In the genomic region with DNA sequence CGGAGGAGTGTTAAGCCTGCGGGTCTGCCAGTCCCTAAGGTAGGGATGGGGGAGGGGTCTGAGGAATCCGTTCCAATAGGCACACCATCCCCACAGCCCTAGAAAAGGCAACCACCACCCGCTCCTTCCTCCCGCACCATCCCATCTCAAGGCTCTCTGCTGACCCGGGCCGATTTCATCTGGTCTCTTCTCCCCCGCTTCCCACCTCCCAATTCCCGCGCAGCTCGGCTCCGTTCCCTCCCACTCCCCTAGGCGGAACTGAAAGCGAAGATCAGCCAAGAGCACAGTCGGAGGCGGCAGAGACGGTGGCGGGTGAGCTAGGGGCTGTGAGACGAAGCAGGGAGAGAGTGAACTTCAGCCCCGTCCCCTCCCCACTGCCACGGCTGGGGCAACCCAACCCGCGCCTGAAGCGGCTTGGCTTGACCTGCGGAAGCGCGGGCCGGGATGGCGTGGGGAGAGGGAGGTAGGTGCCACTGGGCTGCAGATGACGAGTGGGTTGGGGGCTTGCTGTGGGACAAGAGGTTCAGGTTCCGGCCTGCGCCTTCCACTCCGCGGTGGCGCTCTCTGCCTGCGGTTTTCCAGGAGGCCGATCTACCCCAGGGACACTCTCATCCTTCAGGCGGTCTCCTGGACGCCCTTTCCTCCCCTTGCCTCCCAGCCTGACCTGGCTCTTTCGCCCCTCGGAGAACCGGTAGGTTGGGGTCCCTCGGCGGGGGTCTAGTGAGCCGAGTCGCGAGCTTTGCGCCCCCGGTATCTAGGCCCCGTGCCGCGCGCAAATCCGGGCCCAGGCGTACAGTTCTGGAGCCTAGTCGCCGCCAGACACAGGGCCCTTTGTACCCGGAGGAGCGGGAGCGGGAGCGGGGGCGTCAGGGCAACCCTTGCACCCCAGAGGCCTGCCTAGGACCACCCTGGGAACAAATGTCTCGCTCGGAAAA, we compare ENCODE assay signal across 10 cellular contexts. TPM values are rescaled to one million over a fixed set of nuclear protein-coding genes. Genes with fewer than 3 reads are reported as not detected.
DNase-seq lines count a peak whose midpoint lies in the region; ATAC-seq and TF ChIP-seq lines count a peak whose summit lies in the region.
"Had no signal": no experiment of that assay in that cellular context is flagged by ENCODE, and none has a peak within 500 bp of the region (broad histone marks: within the 10 kb centered on the region; RNA-seq: fewer than 3 reads in every experiment).

A gene (plus strand): TSS at position 284 of the 935 bp plus-strand sequence. CDS start 97,591 bp downstream, outside the sequence.

- peak within 1 kb of the TSS in 1 of 2 experiments; percentile 52 for H3K23ac ChIP-seq in mesenchymal stem cell (ENCODE audit: low read length in 2 of 2)

- H3K9me3 Mint-ChIP-seq in activated naive CD8-positive, alpha-beta T cell treated with anti-CD3 and anti-CD28 coated beads, Interleukin-2, amount 10 ng/mL, durations not matched to agents 7 days and 5 days = no peaks in the 10 kb centered on the region

- H3K9ac ChIP-seq in mesenchymal stem cell (ENCODE audit: low read length) = no peak within 1 kb of the TSS

- H3K4me2 ChIP-seq in mesenchymal stem cell (ENCODE audit: low read length, poor library complexity, severe bottlenecking) = peak within 1 kb of the TSS; percentile 59

- H2BK5ac ChIP-seq in mesenchymal stem cell (ENCODE audit: low read depth, low read length, poor library complexity, severe bottlenecking) = peak within 1 kb of the TSS; percentile 57

- H2BK12ac ChIP-seq in mesenchymal stem cell (ENCODE audit: low read length in 2 of 2) = peak within 1 kb of the TSS in 1 of 2 experiments; percentile 77

- peak within 1 kb of the TSS; percentile 83 for H4K91ac ChIP-seq in mesenchymal stem cell (ENCODE audit: low read length)

- H3K4me1 ChIP-seq in mesenchymal stem cell (ENCODE audit: control insufficient read depth, insufficient read depth, low read depth, low read length) = no peaks in the 10 kb centered on the region
- no peaks in the 10 kb centered on the region for H3K4me1 ChIP-seq in breast epithelium

- POLR2A ChIA-PET in activated naive CD8-positive, alpha-beta T cell treated with anti-CD3 and anti-CD28 coated beads, Interleukin-2, amount 10 ng/mL, durations not matched to agents 7 days and 5 days (lab: Charles Lee) = no interaction called here

- peak within 1 kb of the TSS; percentile 86 to 90 for H3K18ac ChIP-seq in mesenchymal stem cell (ENCODE audit: low read depth in 1 of 2, low read length in 2 of 2)

- H3K4ac ChIP-seq in mesenchymal stem cell (ENCODE audit: low read depth in 1 of 2, low read length in 2 of 2) = peak within 1 kb of the TSS; percentile 15 to 87

- TF ChIP-seq CTCF in GM12864 (IDR thresholded peaks at IDR 0.05; ENCODE audit: low read depth, low read length, missing control alignments) = no peak
- no peak for TF ChIP-seq CTCF in breast epithelium (IDR thresholded peaks at IDR 0.05)

- peak within 1 kb of the TSS; percentile 36 to 90 for H3K14ac ChIP-seq in mesenchymal stem cell (ENCODE audit: low read length in 2 of 2)

- no peaks in the 10 kb centered on the region for H3K9me3 ChIP-seq in mesenchymal stem cell (ENCODE audit: control insufficient read depth, low read length)
- no peaks in the 10 kb centered on the region for H3K9me3 ChIP-seq in breast epithelium

- peak within 1 kb of the TSS; percentile 48 for H3K4me3 Mint-ChIP-seq in activated naive CD8-positive, alpha-beta T cell treated with anti-CD3 and anti-CD28 coated beads, Interleukin-2, amount 10 ng/mL, durations not matched to agents 7 days and 5 days

- WGBS in mesenchymal stem cell = under 1% methylated on average over 30 of the region's 64 CpGs

- peak within 1 kb of the TSS; percentile 83 for H2BK15ac ChIP-seq in mesenchymal stem cell (ENCODE audit: low read depth, poor library complexity, severe bottlenecking)

- H3K36me3 ChIP-seq in mesenchymal stem cell (ENCODE audit: control insufficient read depth in 1 of 2, insufficient read depth in 2 of 2, low read depth in 1 of 2, low read length in 2 of 2) = no peaks in the 10 kb centered on the region
- H3K36me3 ChIP-seq in breast epithelium = no peaks in the 10 kb centered on the region
- H3K36me3 ChIP-seq: cardiac muscle cell had no signal

- H3K4me1 Mint-ChIP-seq in activated naive CD8-positive, alpha-beta T cell treated with anti-CD3 and anti-CD28 coated beads, Interleukin-2, amount 10 ng/mL, durations not matched to agents 7 days and 5 days = peaks cover 4% of the 10 kb centered on the region

- no peak within 1 kb of the TSS for H2AK5ac ChIP-seq in mesenchymal stem cell (ENCODE audit: low read length, severe bottlenecking)

- H3K36me3 Mint-ChIP-seq in activated naive CD8-positive, alpha-beta T cell treated with anti-CD3 and anti-CD28 coated beads, Interleukin-2, amount 10 ng/mL, durations not matched to agents 7 days and 5 days = no peaks in the 10 kb centered on the region

- H3K27ac Mint-ChIP-seq in activated naive CD8-positive, alpha-beta T cell treated with anti-CD3 and anti-CD28 coated beads, Interleukin-2, amount 10 ng/mL, durations not matched to agents 7 days and 5 days = no peak within 1 kb of the TSS

- DNase-seq in GM12864 (ENCODE audit: low read depth) = peak; percentile 22
- DNase-seq in activated naive CD8-positive, alpha-beta T cell treated with anti-CD3 and anti-CD28 coated beads, Interleukin-2, amount 10 ng/mL, durations not matched to agents 7 days and 5 days = no peak
- peak; percentile 41 for DNase-seq in mesenchymal stem cell
- no peak for DNase-seq in iPS-NIHi7 (ENCODE audit: extremely low spot score)
- no peak for DNase-seq in NCI-H524 (lab: John Stamatoyannopoulos, UW)
- DNase-seq in left colon = no peak
- DNase-seq in breast epithelium (ENCODE audit: low spot score in 2 of 2) = no peak

- H4K8ac ChIP-seq in mesenchymal stem cell (ENCODE audit: low read length) = peak within 1 kb of the TSS; percentile 90

- H3K27ac ChIP-seq in mesenchymal stem cell (ENCODE audit: low read length, poor library complexity, severe bottlenecking) (peak within 1 kb of the TSS; percentile 54), breast epithelium (no peak within 1 kb of the TSS)
- H3K27ac ChIP-seq: cardiac muscle cell, HL-60 had no signal

- H3K4me3 ChIP-seq in GM12864 (ENCODE audit: low read depth, low read length) = peak within 1 kb of the TSS; percentile 85
- peak within 1 kb of the TSS in 1 of 2 experiments; percentile 72 for H3K4me3 ChIP-seq in mesenchymal stem cell (ENCODE audit: insufficient read depth in 1 of 2, low read depth in 1 of 2, low read length in 2 of 2)
- H3K4me3 ChIP-seq in breast epithelium = peak within 1 kb of the TSS in 1 of 3 donors; percentile 51
- H3K4me3 ChIP-seq: cardiac muscle cell had no signal

- peak within 1 kb of the TSS; percentile 34 for H2BK120ac ChIP-seq in mesenchymal stem cell (ENCODE audit: low read depth, low read length)

- intact Hi-C loops in left colon (cut with DNase I, micrococcal nuclease) = no loop called here
- intact Hi-C loops in breast epithelium (cut with DNase I; ENCODE audit: low total_unique reads) = no loop called here

- no peak for TF ChIP-seq POLR2A in breast epithelium (IDR thresholded peaks at IDR 0.05)

- no peak within 1 kb of the TSS for H2AFZ ChIP-seq in mesenchymal stem cell (ENCODE audit: low read depth, low read length)

- H3K27me3 ChIP-seq in mesenchymal stem cell (ENCODE audit: control insufficient read depth in 1 of 2, insufficient read depth in 1 of 2, low read length in 2 of 2) (no peaks in the 10 kb centered on the region), breast epithelium (no peaks in the 10 kb centered on the region)
- H3K27me3 ChIP-seq: cardiac muscle cell had no signal

- ATAC-seq in HG03175 (IDR thresholded peaks at IDR 0.05; ENCODE audit: unreplicated experiment) = peak; percentile 75
- ATAC-seq in activated naive CD8-positive, alpha-beta T cell treated with anti-CD3 and anti-CD28 coated beads, Interleukin-2, amount 10 ng/mL, durations not matched to agents 7 days and 5 days (ENCODE audit: low read depth) = no peak
- ATAC-seq in left colon = no peak

- peaks cover 21% of the 10 kb centered on the region for H3K27me3 Mint-ChIP-seq in activated naive CD8-positive, alpha-beta T cell treated with anti-CD3 and anti-CD28 coated beads, Interleukin-2, amount 10 ng/mL, durations not matched to agents 7 days and 5 days

- peaks cover 1% of the 10 kb centered on the region for H3K79me1 ChIP-seq in mesenchymal stem cell (replicated peaks; ENCODE audit: low read length, poor library complexity, severe bottlenecking)

RNA-seq across cellular contexts. Expression of the gene that starts here (rescaled TPM):
- under 1 TPM; 0.69 to 0.91 TPM for total RNA-seq in activated naive CD8-positive, alpha-beta T cell treated with anti-CD3 and anti-CD28 coated beads, Interleukin-2, amount 10 ng/mL, durations not matched to agents 7 days and 5 days
- polyA plus RNA-seq in mesenchymal stem cell (2013, experiment 1 of 2) = 21.3 TPM
- 21.1 TPM for polyA plus RNA-seq in mesenchymal stem cell (2013, experiment 2 of 2)
- total RNA-seq in left colon (not detected), breast epithelium (10 to 100 TPM in 1 of 3 donors, under 1 TPM in 1, not detected in 1; 0.15 to 20.3 TPM)
- polyA plus RNA-seq: cardiac muscle cell had no signal

Comparison
In these comparisons a context has a peak if more than half of its experiments do, and no peak if none do; other contexts are left out.
1. DNase-seq: peak in GM12864 (single experiment) and mesenchymal stem cell (single experiment); none in activated naive CD8-positive, alpha-beta T cell treated with anti-CD3 and anti-CD28 coated beads, Interleukin-2, amount 10 ng/mL, durations not matched to agents 7 days and 5 days (single experiment), iPS-NIHi7 (single experiment), NCI-H524 (0 of 2), left colon (0 of 2) and breast epithelium (0 of 2).